18 cellular contexts compared by ENCODE assay signal in genomic region chr18:25282282-25282681, GRCh38.
DNase-seq lines count a peak whose midpoint lies in the region; ATAC-seq and TF ChIP-seq lines count a peak whose summit lies in the region.
"Had no signal": no experiment of that assay in that cellular context is flagged by ENCODE, and none has a peak within 500 bp of the region (broad histone marks: within the 10 kb centered on the region; RNA-seq: fewer than 3 reads in every experiment).

No MANE protein-coding gene starts in this region.

- POLR2A ChIA-PET in naive thymus-derived CD4-positive, alpha-beta T cell (lab: Charles Lee) = no interaction called here

- TF ChIP-seq CTCF in heart right ventricle (IDR thresholded peaks at IDR 0.05) = no peak

- no peaks in the 10 kb centered on the region for H3K9me3 ChIP-seq in heart right ventricle
- H3K9me3 ChIP-seq in naive thymus-derived CD4-positive, alpha-beta T cell (ENCODE audit: control insufficient read depth in 2 of 3, low read length in 3 of 3) = no peaks in the 10 kb centered on the region
- H3K9me3 ChIP-seq: MG63, ovary had no signal

- peaks cover 8 to 87% (median 65%) of the 10 kb centered on the region in 9 donors for H3K4me1 ChIP-seq in heart right ventricle
- no peaks in the 10 kb centered on the region for H3K4me1 ChIP-seq in naive thymus-derived CD4-positive, alpha-beta T cell (ENCODE audit: control insufficient read depth in 2 of 2, insufficient read depth in 2 of 2, low read length in 2 of 2)

- intact Hi-C loops in heart right ventricle (cut with DNase I) = loop anchor here in 6 of 10 donors (2.0 to 10.0 kb wide), 6 partner anchors 45 to 117 kb away; no protein-coding TSS in a partner anchor
- intact Hi-C loops in naive thymus-derived CD4-positive, alpha-beta T cell (cut with micrococcal nuclease) = no loop called here

- H3K4me1 Mint-ChIP-seq in naive thymus-derived CD4-positive, alpha-beta T cell = no peaks in the 10 kb centered on the region

- H3K4me3 Mint-ChIP-seq in naive thymus-derived CD4-positive, alpha-beta T cell = no peak overlapping the region

- WGBS in heart right ventricle, 2 donors = 47 to 58% methylated on average over 8 of the region's 8 CpGs

- peak; percentile 32 for DNase-seq in KG1 (lab: John Stamatoyannopoulos, UW)
- peak; percentile 21 for DNase-seq in RPMI8226
- DNase-seq in heart right ventricle = peak in 1 of 2 donors; percentile 20
- no peak for DNase-seq in naive thymus-derived CD4-positive, alpha-beta T cell
- no peak for DNase-seq in NCI-H1105 (lab: John Stamatoyannopoulos, UW)
- no peak for DNase-seq in iPS-NIHi11 (ENCODE audit: low spot score)
- DNase-seq in NCI-H2171 (lab: John Stamatoyannopoulos, UW) = no peak
- DNase-seq: activated CD4-positive, CD25-positive, alpha-beta regulatory T cell; activated effector memory CD4-positive, alpha-beta T cell treated with anti-CD3 and anti-CD28 coated beads, Interleukin-2, amount 50 U/mL, for 16 hours; amygdala; erythroblast; MG63; NCI-H2081 treated with DMSO at 0.1 percent for 48 hours; NCI-H748 treated with DMSO at 0.1 percent for 48 hours; stimulated activated CD4-positive, alpha-beta T cell treated with anti-CD3 and anti-CD28 coated beads, Interleukin-2, amount 100 ng/mL, for 48 hours; SW 1271 had no signal

- CTCF ChIA-PET in naive thymus-derived CD4-positive, alpha-beta T cell (lab: Charles Lee) = no interaction called here

- peaks cover 0 to 5% (median 0%) of the 10 kb centered on the region in 11 donors for H3K9me3 Mint-ChIP-seq in naive thymus-derived CD4-positive, alpha-beta T cell

- H3K27ac Mint-ChIP-seq in naive thymus-derived CD4-positive, alpha-beta T cell = no peak overlapping the region

- no peaks in the 10 kb centered on the region for H3K36me3 Mint-ChIP-seq in naive thymus-derived CD4-positive, alpha-beta T cell

- peak overlapping the region in 7 of 10 donors; percentile 26 to 91 (median 78) for H3K27ac ChIP-seq in heart right ventricle
- H3K27ac ChIP-seq in naive thymus-derived CD4-positive, alpha-beta T cell (ENCODE audit: low read depth, low read length) = no peak overlapping the region
- H3K27ac ChIP-seq: ovary had no signal

- no peak overlapping the region for H3K4me3 ChIP-seq in heart right ventricle
- no peak overlapping the region for H3K4me3 ChIP-seq in naive thymus-derived CD4-positive, alpha-beta T cell (ENCODE audit: low read length)
- H3K4me3 ChIP-seq: MG63, ovary had no signal

- H3K36me3 ChIP-seq in heart right ventricle = no peaks in the 10 kb centered on the region
- no peaks in the 10 kb centered on the region for H3K36me3 ChIP-seq in naive thymus-derived CD4-positive, alpha-beta T cell (ENCODE audit: control insufficient read depth in 2 of 3, insufficient read depth in 3 of 3, low read length in 3 of 3)
- H3K36me3 ChIP-seq: MG63, ovary had no signal

- no peaks in the 10 kb centered on the region for H3K27me3 ChIP-seq in heart right ventricle
- no peaks in the 10 kb centered on the region for H3K27me3 ChIP-seq in naive thymus-derived CD4-positive, alpha-beta T cell (ENCODE audit: control insufficient read depth in 2 of 2, insufficient read depth in 2 of 2, low read length in 2 of 2)
- H3K27me3 ChIP-seq: MG63, ovary had no signal

- peaks cover 4 to 24% (median 7%) of the 10 kb centered on the region in 5 donors for H3K27me3 Mint-ChIP-seq in naive thymus-derived CD4-positive, alpha-beta T cell

- ATAC-seq in heart right ventricle (peak in 5 of 8 donors; percentile 21 to 36 (median 25)), GM21576 (IDR thresholded peaks at IDR 0.05; ENCODE audit: unreplicated experiment) (no peak)
- peak; percentile 50 for ATAC-seq in naive thymus-derived CD4-positive, alpha-beta T cell

Comparison
In these comparisons a context has a peak if more than half of its experiments do, and no peak if none do; other contexts are left out.
1. DNase-seq: peak in KG1 (single experiment) and RPMI8226 (single experiment); none in naive thymus-derived CD4-positive, alpha-beta T cell (0 of 9), NCI-H1105 (single experiment), iPS-NIHi11 (single experiment) and NCI-H2171 (single experiment).
2. intact Hi-C loops: an anchor here in heart right ventricle (2.0 to 10.0 kb wide); none called in naive thymus-derived CD4-positive, alpha-beta T cell.